In genomic region chr2:6929196-6929874, GRCh38 we compare ENCODE assay signal across 23 cellular contexts. TPM values are rescaled to one million over a fixed set of nuclear protein-coding genes. Genes with fewer than 3 reads are reported as not detected.
DNase-seq lines count a peak whose midpoint lies in the region; ATAC-seq and TF ChIP-seq lines count a peak whose summit lies in the region.
"Had no signal": no experiment of that assay in that cellular context is flagged by ENCODE, and none has a peak within 500 bp of the region (broad histone marks: within the 10 kb centered on the region; RNA-seq: fewer than 3 reads in every experiment).

No MANE protein-coding gene starts in this region.

- CTCF ChIA-PET in CD4-positive, alpha-beta T cell (lab: Charles Lee) = interaction anchor here (0.9 to 1.1 kb wide), 2 partner anchors 32 to 63 kb away, joined by 3 to 4 read pairs; partner anchors contain the start of gene CMPK2
- CTCF ChIA-PET in activated CD8-positive, alpha-beta T cell treated with anti-CD3 and anti-CD28 coated beads, Interleukin-2, amount 10 ng/mL, durations not matched to agents 7 days and 5 days (lab: Charles Lee) = interaction anchor here (0.8 to 1.9 kb wide), 9 partner anchors 8 to 115 kb away, joined by 3 to 9 read pairs (median 4); partner anchors contain the start of gene RSAD2

- intact Hi-C loops in CD4-positive, alpha-beta T cell (cut with DNase I, micrococcal nuclease) = no loop called here

- DNase-seq in CD4-positive, alpha-beta T cell = no peak
- no peak for DNase-seq in activated CD8-positive, alpha-beta T cell treated with anti-CD3 and anti-CD28 coated beads, Interleukin-2, amount 10 ng/mL, durations not matched to agents 7 days and 5 days
- DNase-seq in fibroblast of mammary gland (ENCODE audit: low read depth) (peak; percentile 57), NCI-H510A treated with DMSO at 0.1 percent for 48 hours (lab: John Stamatoyannopoulos, UW) (no peak), NCI-H524 treated with DMSO at 0.1 percent for 48 hours (lab: John Stamatoyannopoulos, UW) (no peak), hypothalamus (lab: John Stamatoyannopoulos, UW) (no peak)
- DNase-seq: activated CD4-positive, alpha-beta T cell treated with anti-CD3 and anti-CD28 coated beads, Interleukin-2, amount 50 U/mL, for 1 hour; activated T-cell treated with anti-CD3 and anti-CD28 coated beads, Interleukin-2, amount 50 U/mL, for 4 hours; DMS79 treated with DMSO at 0.1 percent for 48 hours; effector CD4-positive, alpha-beta T cell; immature natural killer cell; NCI-H1105 treated with DMSO at 0.1 percent for 48 hours; NCI-H82; stimulated activated CD4-positive, alpha-beta T cell treated with anti-CD3 and anti-CD28 coated beads, Interleukin-4, amount 100 ng/mL, for 24 hours; substantia nigra; uterus had no signal

- no peak overlapping the region for H3K4me3 ChIP-seq in fibroblast of mammary gland (ENCODE audit: control insufficient read depth, low read depth, low read length)
- H3K4me3 ChIP-seq: lung, skin epidermis, uterus had no signal

- ATAC-seq in CD4-positive, alpha-beta T cell (ENCODE audit: poor library complexity) = peak; percentile 39
- ATAC-seq in HG02610 (IDR thresholded peaks at IDR 0.05; ENCODE audit: unreplicated experiment) (peak; percentile 37), GM21576 (IDR thresholded peaks at IDR 0.05; ENCODE audit: unreplicated experiment) (no peak)
- peak; percentile 39 for ATAC-seq in activated CD8-positive, alpha-beta T cell treated with anti-CD3 and anti-CD28 coated beads, Interleukin-2, amount 10 ng/mL, durations not matched to agents 7 days and 5 days
- ATAC-seq: activated T-cell treated with anti-CD3 and anti-CD28 coated beads, Interleukin-2, amount 50 U/mL, for 4 hours; Panc1 had no signal

- H3K27ac ChIP-seq in CD4-positive, alpha-beta T cell (ENCODE audit: low read depth, low read length) = no peak overlapping the region
- H3K27ac ChIP-seq: skin epidermis, uterus had no signal

- peaks cover 51% of the 10 kb centered on the region for H3K36me3 Mint-ChIP-seq in CD4-positive, alpha-beta T cell (ENCODE audit: low read depth)
- peaks cover 81% of the 10 kb centered on the region for H3K36me3 Mint-ChIP-seq in activated CD8-positive, alpha-beta T cell treated with anti-CD3 and anti-CD28 coated beads, Interleukin-2, amount 10 ng/mL, durations not matched to agents 7 days and 5 days (ENCODE audit: low read depth)

- H3K27me3 ChIP-seq in CD4-positive, alpha-beta T cell (ENCODE audit: control insufficient read depth, insufficient read depth, low read length) = no peaks in the 10 kb centered on the region
- H3K27me3 ChIP-seq: uterus had no signal

- POLR2A ChIA-PET in CD4-positive, alpha-beta T cell (lab: Charles Lee) = interaction anchor here (0.6 to 1.7 kb wide), 7 partner anchors 9 to 85 kb away, joined by 3 to 6 read pairs (median 4); no protein-coding TSS in a partner anchor
- POLR2A ChIA-PET in activated CD8-positive, alpha-beta T cell treated with anti-CD3 and anti-CD28 coated beads, Interleukin-2, amount 10 ng/mL, durations not matched to agents 7 days and 5 days (lab: Charles Lee) = interaction anchor here (0.9 to 1.4 kb wide), 2 partner anchors 9 to 10 kb away, joined by 3 to 5 read pairs; no protein-coding TSS in a partner anchor

- H3K9me3 Mint-ChIP-seq in CD4-positive, alpha-beta T cell = peaks cover 3% of the 10 kb centered on the region
- peaks cover 15% of the 10 kb centered on the region for H3K9me3 Mint-ChIP-seq in activated CD8-positive, alpha-beta T cell treated with anti-CD3 and anti-CD28 coated beads, Interleukin-2, amount 10 ng/mL, durations not matched to agents 7 days and 5 days (ENCODE audit: insufficient read depth)
- H3K9me3 Mint-ChIP-seq: immature natural killer cell had no signal

- H3K27me3 Mint-ChIP-seq in CD4-positive, alpha-beta T cell = no peaks in the 10 kb centered on the region
- no peaks in the 10 kb centered on the region for H3K27me3 Mint-ChIP-seq in activated CD8-positive, alpha-beta T cell treated with anti-CD3 and anti-CD28 coated beads, Interleukin-2, amount 10 ng/mL, durations not matched to agents 7 days and 5 days (ENCODE audit: low read depth)
- H3K27me3 Mint-ChIP-seq: IgD-negative memory B cell had no signal

- TF ChIP-seq CTCF in CD4-positive, alpha-beta T cell (IDR thresholded peaks at IDR 0.05) = no peak
- TF ChIP-seq CTCF in fibroblast of mammary gland (conservative IDR thresholded peaks at IDR 0.05; ENCODE audit: control insufficient read depth, insufficient read depth, low read depth, low read length) = no peak

- peaks cover 84% of the 10 kb centered on the region for H3K4me1 Mint-ChIP-seq in CD4-positive, alpha-beta T cell (ENCODE audit: low read depth)
- peaks cover 76% of the 10 kb centered on the region for H3K4me1 Mint-ChIP-seq in activated CD8-positive, alpha-beta T cell treated with anti-CD3 and anti-CD28 coated beads, Interleukin-2, amount 10 ng/mL, durations not matched to agents 7 days and 5 days (ENCODE audit: low read depth)

- H3K4me3 Mint-ChIP-seq in CD4-positive, alpha-beta T cell = peak overlapping the region; percentile 40
- no peak overlapping the region for H3K4me3 Mint-ChIP-seq in activated CD8-positive, alpha-beta T cell treated with anti-CD3 and anti-CD28 coated beads, Interleukin-2, amount 10 ng/mL, durations not matched to agents 7 days and 5 days
- H3K4me3 Mint-ChIP-seq: activated T-cell treated with anti-CD3 and anti-CD28 coated beads, Interleukin-2, amount 50 U/mL, for 4 hours; IgD-negative memory B cell had no signal

- H3K27ac Mint-ChIP-seq in CD4-positive, alpha-beta T cell = peak overlapping the region; percentile 7
- no peak overlapping the region for H3K27ac Mint-ChIP-seq in activated CD8-positive, alpha-beta T cell treated with anti-CD3 and anti-CD28 coated beads, Interleukin-2, amount 10 ng/mL, durations not matched to agents 7 days and 5 days
- H3K27ac Mint-ChIP-seq: IgD-negative memory B cell had no signal

- no peaks in the 10 kb centered on the region for H3K9me3 ChIP-seq in CD4-positive, alpha-beta T cell (ENCODE audit: control insufficient read depth, low read length)
- H3K9me3 ChIP-seq: uterus had no signal

RNA-seq across cellular contexts. Expression of gene RNF144A, which starts 12.1 kb away (rescaled TPM):
- 10 to 100 TPM; 39.0 to 40.1 TPM for total RNA-seq in CD4-positive, alpha-beta T cell
- total RNA-seq in activated CD8-positive, alpha-beta T cell treated with anti-CD3 and anti-CD28 coated beads, Interleukin-2, amount 10 ng/mL, durations not matched to agents 7 days and 5 days = 10 to 100 TPM; 76.9 to 87.0 TPM

RNA-seq across cellular contexts. Expression of gene RSAD2, which starts 51.8 kb away (rescaled TPM):
- total RNA-seq in CD4-positive, alpha-beta T cell = 1 to 10 TPM; 3.9 to 4.6 TPM
- total RNA-seq in activated CD8-positive, alpha-beta T cell treated with anti-CD3 and anti-CD28 coated beads, Interleukin-2, amount 10 ng/mL, durations not matched to agents 7 days and 5 days = 10 to 100 TPM; 72.4 to 74.5 TPM
- total RNA-seq: myocyte had no signal

Comparison
In these comparisons a context has a peak if more than half of its experiments do, and no peak if none do; other contexts are left out.
1. RNA of gene RSAD2, which starts 51.8 kb away (total RNA-seq): 72.4 to 74.5 TPM in activated CD8-positive, alpha-beta T cell treated with anti-CD3 and anti-CD28 coated beads, Interleukin-2, amount 10 ng/mL, durations not matched to agents 7 days and 5 days; 3.9 to 4.6 TPM in CD4-positive, alpha-beta T cell; every median in the first group is over 10 times any median in the second.